In the genomic region with DNA sequence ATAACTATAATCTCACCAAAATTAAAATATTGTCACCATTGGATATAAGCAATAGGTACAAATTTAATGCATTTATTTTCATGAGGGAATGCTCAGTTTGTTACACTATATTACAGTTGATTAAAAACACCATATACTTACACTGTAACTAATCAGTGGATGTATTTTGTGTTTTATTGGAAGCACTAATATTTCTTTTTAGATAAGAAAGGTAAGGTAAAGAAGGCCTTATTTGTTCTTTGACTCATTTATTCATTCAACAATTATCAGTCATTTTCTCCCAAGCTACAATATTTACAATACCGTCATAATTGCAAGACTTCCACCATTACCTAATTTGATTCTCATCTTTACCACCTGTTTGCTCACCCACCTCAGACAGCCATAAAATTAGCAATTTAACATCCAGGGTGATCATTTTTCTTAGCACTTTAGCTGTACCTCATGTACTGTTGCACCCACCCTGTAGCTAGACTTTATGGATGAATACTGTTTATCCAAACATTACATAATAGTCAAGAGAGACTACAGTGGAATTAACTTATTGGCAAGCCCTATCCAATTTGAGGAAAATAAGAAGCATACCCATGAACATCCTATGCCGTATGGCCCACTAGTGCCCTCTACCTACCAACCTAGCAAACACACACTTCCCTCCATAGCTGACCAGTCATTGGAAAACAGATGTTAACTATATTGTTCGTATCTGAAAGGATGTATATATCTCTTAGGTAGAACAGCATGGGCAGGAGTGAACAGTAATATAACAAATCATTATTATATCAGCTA, we compare ENCODE assay signal across 8 cellular contexts.
DNase-seq lines count a peak whose midpoint lies in the region; ATAC-seq and TF ChIP-seq lines count a peak whose summit lies in the region.

No MANE protein-coding gene starts in this region.

- H3K27me3 ChIP-seq in GM06990 (replicated peaks; ENCODE audit: control insufficient read depth, insufficient read depth, low read length) = no peaks in the 10 kb centered on the region
- no peaks in the 10 kb centered on the region for H3K27me3 ChIP-seq in MM.1S (replicated peaks; ENCODE audit: insufficient read depth, low read length)
- H3K27me3 ChIP-seq in ascending aorta = no peaks in the 10 kb centered on the region

- no peak overlapping the region for H2AFZ ChIP-seq in MM.1S (ENCODE audit: low read length)

- H3K9me3 ChIP-seq in MM.1S (replicated peaks; ENCODE audit: insufficient read depth, low read length) = no peaks in the 10 kb centered on the region
- H3K9me3 ChIP-seq in ascending aorta = no peaks in the 10 kb centered on the region

- no peaks in the 10 kb centered on the region for H3F3A ChIP-seq in MM.1S (ENCODE audit: insufficient read depth, low read length)

- DNase-seq in GM06990 (ENCODE audit: extremely low read depth, insufficient read length) = no peak
- peak; percentile 27 for DNase-seq in MM.1S
- no peak for DNase-seq in ascending aorta (ENCODE audit: low spot score in 2 of 2)
- peak; percentile 45 for DNase-seq in left kidney (ENCODE audit: low read depth, low spot score)
- DNase-seq in NK-92 (lab: John Stamatoyannopoulos, UW; ENCODE audit: unreplicated experiment) = no peak
- no peak for DNase-seq in inferior parietal cortex (ENCODE audit: extremely low spot score)
- no peak for DNase-seq in stimulated activated CD4-positive, alpha-beta T cell treated with anti-CD3 and anti-CD28 coated beads, Interleukin-4, amount 100 ng/mL, for 1 hour

- H3K79me2 ChIP-seq in MM.1S (ENCODE audit: low read length) = no peaks in the 10 kb centered on the region

- H4K20me1 ChIP-seq in MM.1S (ENCODE audit: insufficient read depth, low read length) = no peaks in the 10 kb centered on the region

- H3K4me2 ChIP-seq in MM.1S (ENCODE audit: low read depth, low read length) = no peak overlapping the region

- no peak overlapping the region for H3K4me3 ChIP-seq in GM06990 (replicated peaks; ENCODE audit: low read depth, low read length)
- H3K4me3 ChIP-seq in MM.1S (ENCODE audit: low read length) = no peak overlapping the region
- no peak overlapping the region for H3K4me3 ChIP-seq in ascending aorta

- no peak overlapping the region for H3K27ac ChIP-seq in MM.1S (ENCODE audit: low read length)
- no peak overlapping the region for H3K27ac ChIP-seq in ascending aorta

- no peak overlapping the region for H3K9ac ChIP-seq in MM.1S (ENCODE audit: low read length)

- H3K4me1 ChIP-seq in MM.1S (ENCODE audit: low read length) (no peaks in the 10 kb centered on the region), ascending aorta (no peaks in the 10 kb centered on the region)

- TF ChIP-seq CTCF in GM06990 (IDR thresholded peaks at IDR 0.05; ENCODE audit: insufficient read depth, low read length, poor library complexity, severe bottlenecking) = peak; percentile 52
- peak; percentile 51 for TF ChIP-seq CTCF in MM.1S (IDR thresholded peaks at IDR 0.05; ENCODE audit: low read length)
- peak in 2 of 3 experiments; percentile 26 to 39 for TF ChIP-seq CTCF in ascending aorta (IDR thresholded peaks at IDR 0.05)

- H3K36me3 ChIP-seq in GM06990 (ENCODE audit: control insufficient read depth, insufficient read depth, low read length) (no peaks in the 10 kb centered on the region; the same call in 1 of the 2 replicates), MM.1S (replicated peaks; ENCODE audit: insufficient read depth, low read length) (no peaks in the 10 kb centered on the region), ascending aorta (peaks cover 0 to 8% of the 10 kb centered on the region in 2 donors)

- intact Hi-C loops in ascending aorta (cut with DNase I) = loop anchor here (5.0 to 10.0 kb wide), 2 partner anchors 45 to 172 kb away; no protein-coding TSS in a partner anchor

- H3K9me2 ChIP-seq in MM.1S (replicated peaks; ENCODE audit: insufficient read depth, low read length) = no peaks in the 10 kb centered on the region

- no peak for ATAC-seq in HG02970 (IDR thresholded peaks at IDR 0.05; ENCODE audit: low FRiP score, unreplicated experiment)

Comparison
In these comparisons a context has a peak if more than half of its experiments do, and no peak if none do; other contexts are left out.
1. DNase-seq: peak in MM.1S (single experiment) and left kidney (single experiment); none in GM06990 (single experiment), ascending aorta (0 of 2), NK-92 (single experiment), inferior parietal cortex (single experiment) and stimulated activated CD4-positive, alpha-beta T cell treated with anti-CD3 and anti-CD28 coated beads, Interleukin-4, amount 100 ng/mL, for 1 hour (single experiment).
2. Peak in every context shown above with its lines, with median percentiles within 50 percentile points of each other: CTCF ChIP-seq.